Comparison of ENCODE assay signal across 8 cellular contexts in the genomic region with DNA sequence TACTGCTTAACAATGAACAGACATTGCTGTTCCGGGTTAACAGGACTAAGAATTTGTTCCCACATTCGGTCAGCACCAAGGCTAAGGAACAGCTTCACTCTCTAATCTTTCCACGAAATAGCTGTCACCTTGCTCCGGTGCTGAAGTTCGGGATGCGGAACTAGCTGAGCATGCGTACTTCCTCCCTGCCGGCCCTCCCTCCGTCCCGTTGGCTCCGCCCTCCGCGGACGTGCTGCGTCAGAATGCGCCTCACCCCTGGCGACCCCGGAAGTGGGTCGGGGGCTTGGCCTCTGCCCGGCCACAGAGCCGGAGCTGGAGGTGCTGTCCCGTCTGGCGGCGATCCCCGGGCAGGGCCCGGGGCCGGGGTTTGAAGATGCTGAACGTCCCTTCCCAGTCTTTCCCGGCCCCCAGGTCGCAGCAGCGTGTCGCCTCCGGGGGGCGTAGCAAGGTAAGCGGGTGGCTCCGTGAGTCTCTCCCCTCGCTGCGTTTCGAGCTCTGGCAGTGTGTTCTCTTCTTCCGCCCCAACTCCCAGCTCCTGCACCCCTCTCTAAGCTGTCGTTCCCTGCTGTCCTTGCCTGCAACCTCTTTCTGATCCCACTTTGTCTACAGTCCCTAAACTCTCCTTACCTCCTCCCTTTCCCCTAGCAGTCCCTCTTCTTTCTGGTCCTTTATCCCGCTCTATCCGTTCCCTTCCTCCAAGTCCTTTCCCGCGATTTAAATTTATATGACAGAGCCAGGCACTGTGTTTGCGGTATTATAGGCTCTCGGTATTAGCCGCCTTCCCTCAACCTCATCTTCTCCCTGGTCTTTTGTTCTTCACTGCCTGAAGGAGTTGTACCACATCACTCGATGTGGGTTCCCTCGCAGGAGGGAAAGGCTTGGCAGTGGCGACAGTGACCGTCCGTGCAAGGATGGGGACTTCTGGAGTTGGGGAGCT. TPM values are rescaled to one million over a fixed set of nuclear protein-coding genes. Genes with fewer than 3 reads are reported as not detected.
A peak's percentile ranks its signal among the peaks of the same experiment; 100 is the strongest.
DNase-seq lines count a peak whose midpoint lies in the region; ATAC-seq and TF ChIP-seq lines count a peak whose summit lies in the region.

A gene with protein sequence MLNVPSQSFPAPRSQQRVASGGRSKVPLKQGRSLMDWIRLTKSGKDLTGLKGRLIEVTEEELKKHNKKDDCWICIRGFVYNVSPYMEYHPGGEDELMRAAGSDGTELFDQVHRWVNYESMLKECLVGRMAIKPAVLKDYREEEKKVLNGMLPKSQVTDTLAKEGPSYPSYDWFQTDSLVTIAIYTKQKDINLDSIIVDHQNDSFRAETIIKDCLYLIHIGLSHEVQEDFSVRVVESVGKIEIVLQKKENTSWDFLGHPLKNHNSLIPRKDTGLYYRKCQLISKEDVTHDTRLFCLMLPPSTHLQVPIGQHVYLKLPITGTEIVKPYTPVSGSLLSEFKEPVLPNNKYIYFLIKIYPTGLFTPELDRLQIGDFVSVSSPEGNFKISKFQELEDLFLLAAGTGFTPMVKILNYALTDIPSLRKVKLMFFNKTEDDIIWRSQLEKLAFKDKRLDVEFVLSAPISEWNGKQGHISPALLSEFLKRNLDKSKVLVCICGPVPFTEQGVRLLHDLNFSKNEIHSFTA (plus strand): TSS at position 280 of the 937 bp plus-strand sequence. CDS start 94 bp downstream, at position 374.

- peak within 1 kb of the TSS; percentile 97 for H2AFZ ChIP-seq in GM23338

- peak within 1 kb of the TSS; percentile 73 for H3K27ac Mint-ChIP-seq in GM23338
- peak within 1 kb of the TSS; percentile 85 to 96 (median 91) for H3K27ac Mint-ChIP-seq in naive thymus-derived CD4-positive, alpha-beta T cell
- H3K27ac Mint-ChIP-seq in stimulated activated naive B cell treated with anti-CD40 and anti-IgM and Interleukin-4, amounts not matched to agents 10 μg/mL and 1 μg/mL and 100 μg/mL, for 72 hours, result peak within 1 kb of the TSS; percentile 88

- peaks cover 22% of the 10 kb centered on the region for H3K4me1 ChIP-seq in GM23338 (ENCODE audit: insufficient read depth)
- peaks cover 14 to 21% of the 10 kb centered on the region in 2 donors for H3K4me1 ChIP-seq in naive thymus-derived CD4-positive, alpha-beta T cell (ENCODE audit: control insufficient read depth in 2 of 2, insufficient read depth in 2 of 2, low read length in 2 of 2)

- peak within 1 kb of the TSS; percentile 98 for H3K4me3 Mint-ChIP-seq in GM23338
- H3K4me3 Mint-ChIP-seq in naive thymus-derived CD4-positive, alpha-beta T cell, result peak within 1 kb of the TSS; percentile 87 to 100 (median 98)
- peak within 1 kb of the TSS; percentile 88 to 96 for H3K4me3 Mint-ChIP-seq in stimulated activated naive B cell treated with anti-CD40 and anti-IgM and Interleukin-4, amounts not matched to agents 10 μg/mL and 1 μg/mL and 100 μg/mL, for 72 hours

- H3K27me3 Mint-ChIP-seq in GM23338 (ENCODE audit: insufficient read depth, low read depth, poor library complexity), result peaks cover 11% of the 10 kb centered on the region
- H3K27me3 Mint-ChIP-seq in naive thymus-derived CD4-positive, alpha-beta T cell, result peaks cover 8 to 18% (median 16%) of the 10 kb centered on the region in 5 donors
- peaks cover 11 to 13% of the 10 kb centered on the region in 2 donors for H3K27me3 Mint-ChIP-seq in stimulated activated naive B cell treated with anti-CD40 and anti-IgM and Interleukin-4, amounts not matched to agents 10 μg/mL and 1 μg/mL and 100 μg/mL, for 72 hours

- peak; percentile 94 for DNase-seq in EL
- peak; percentile 98 for DNase-seq in GM23338 (ENCODE audit: low spot score)
- DNase-seq in LHCN-M2 (ENCODE audit: low read depth), result peak; percentile 95
- peak; percentile 93 for DNase-seq in RPMI8226
- peak; percentile 84 to 86 for DNase-seq in activated T-helper 1 cell treated with anti-CD3 and anti-CD28 coated beads, Interleukin-2, amount 50 U/mL, for 16 hours (ENCODE audit: low read depth in 1 of 2, low spot score in 1 of 2)
- peak; percentile 94 for DNase-seq in fibroblast of gingiva (ENCODE audit: low read depth)
- DNase-seq in naive thymus-derived CD4-positive, alpha-beta T cell, result peak; percentile 88 to 95 (median 94)
- peak; percentile 93 for DNase-seq in stimulated activated naive B cell treated with anti-CD40 and anti-IgM and Interleukin-4, amounts not matched to agents 10 μg/mL and 1 μg/mL and 100 μg/mL, for 72 hours

- H3K4me1 Mint-ChIP-seq in GM23338, result peaks cover 25% of the 10 kb centered on the region
- H3K4me1 Mint-ChIP-seq in naive thymus-derived CD4-positive, alpha-beta T cell, result peaks cover 23 to 47% (median 37%) of the 10 kb centered on the region in 7 donors
- H3K4me1 Mint-ChIP-seq in stimulated activated naive B cell treated with anti-CD40 and anti-IgM and Interleukin-4, amounts not matched to agents 10 μg/mL and 1 μg/mL and 100 μg/mL, for 72 hours, result peaks cover 16 to 32% of the 10 kb centered on the region in 2 donors

- H3K4me2 ChIP-seq in GM23338, result peak within 1 kb of the TSS; percentile 98

- H3K9me2 ChIP-seq in GM23338 (ENCODE audit: insufficient read depth), result no peaks in the 10 kb centered on the region

- no peaks in the 10 kb centered on the region for H3F3A ChIP-seq in GM23338 (replicated peaks; ENCODE audit: low read depth)

- TF ChIP-seq CTCF in GM23338 (conservative IDR thresholded peaks at IDR 0.05; ENCODE audit: low read depth in 2 of 2), result peak; percentile 25 to 26; a peak in 3 of 4 replicates

- H3K36me3 ChIP-seq in GM23338 (ENCODE audit: insufficient read depth), result 0 out of 2 replicates have a peak, but pooled peaks cover 2% of the 10 kb centered on the region
- H3K36me3 ChIP-seq in naive thymus-derived CD4-positive, alpha-beta T cell (ENCODE audit: control insufficient read depth in 2 of 3, insufficient read depth in 3 of 3, low read length in 3 of 3), result peaks cover 0 to 4% (median 0%) of the 10 kb centered on the region in 3 experiments

- CTCF ChIA-PET in naive thymus-derived CD4-positive, alpha-beta T cell (lab: Charles Lee), result interaction anchor here (0.7 to 1.9 kb wide), 5 partner anchors 11 to 368 kb away, joined by 3 to 5 read pairs (median 3); a partner anchor contains a TSS

- no peak within 1 kb of the TSS for H3K27ac ChIP-seq in GM23338 (ENCODE audit: low read depth)
- peak within 1 kb of the TSS; percentile 82 for H3K27ac ChIP-seq in naive thymus-derived CD4-positive, alpha-beta T cell (ENCODE audit: low read depth, low read length)

- peaks cover 6% of the 10 kb centered on the region; the same call in 2 of the 3 replicates for H3K36me3 Mint-ChIP-seq in GM23338 (ENCODE audit: low read depth)
- peaks cover under 1 to 8% (median 5%) of the 10 kb centered on the region in 5 donors for H3K36me3 Mint-ChIP-seq in naive thymus-derived CD4-positive, alpha-beta T cell
- peaks cover under 1 to 6% of the 10 kb centered on the region in 2 donors for H3K36me3 Mint-ChIP-seq in stimulated activated naive B cell treated with anti-CD40 and anti-IgM and Interleukin-4, amounts not matched to agents 10 μg/mL and 1 μg/mL and 100 μg/mL, for 72 hours

- intact Hi-C loops in naive thymus-derived CD4-positive, alpha-beta T cell (cut with micrococcal nuclease), result loop anchor here (1.0 to 5.0 kb wide), 10 partner anchors 17 to 1819 kb away; a partner anchor contains a TSS

- peaks cover 34% of the 10 kb centered on the region for H3K79me2 ChIP-seq in GM23338 (replicated peaks; ENCODE audit: insufficient read depth)

- peak within 1 kb of the TSS; percentile 98 for H3K4me3 ChIP-seq in GM23338
- peak within 1 kb of the TSS; percentile 92 for H3K4me3 ChIP-seq in naive thymus-derived CD4-positive, alpha-beta T cell (ENCODE audit: low read length)

- peaks cover 17% of the 10 kb centered on the region for H3K27me3 ChIP-seq in GM23338 (ENCODE audit: insufficient read depth)
- H3K27me3 ChIP-seq in naive thymus-derived CD4-positive, alpha-beta T cell (ENCODE audit: control insufficient read depth in 2 of 2, insufficient read depth in 2 of 2, low read length in 2 of 2), result no peaks in the 10 kb centered on the region

- H3K9me3 Mint-ChIP-seq in GM23338, result no peaks in the 10 kb centered on the region
- peaks cover 0 to 2% (median 0%) of the 10 kb centered on the region in 11 donors for H3K9me3 Mint-ChIP-seq in naive thymus-derived CD4-positive, alpha-beta T cell
- H3K9me3 Mint-ChIP-seq in stimulated activated naive B cell treated with anti-CD40 and anti-IgM and Interleukin-4, amounts not matched to agents 10 μg/mL and 1 μg/mL and 100 μg/mL, for 72 hours, result no peaks in the 10 kb centered on the region

- peak; percentile 98 for ATAC-seq in GM23338
- peak; percentile 98 for ATAC-seq in naive thymus-derived CD4-positive, alpha-beta T cell
- ATAC-seq in stimulated activated naive B cell treated with anti-CD40 and anti-IgM and Interleukin-4, amounts not matched to agents 10 μg/mL and 1 μg/mL and 100 μg/mL, for 72 hours (replicated peaks), result peak; percentile 96 to 98

- POLR2A ChIA-PET in naive thymus-derived CD4-positive, alpha-beta T cell (lab: Charles Lee), result interaction anchor here (0.9 to 1.8 kb wide), 2 partner anchors 13 to 368 kb away, joined by 3 to 8 read pairs; a partner anchor contains a TSS

- peaks cover 19% of the 10 kb centered on the region for H4K20me1 ChIP-seq in GM23338 (replicated peaks; ENCODE audit: insufficient read depth)

- H3K9me3 ChIP-seq in naive thymus-derived CD4-positive, alpha-beta T cell (ENCODE audit: control insufficient read depth in 2 of 3, low read length in 3 of 3), result no peaks in the 10 kb centered on the region

RNA-seq across cellular contexts. Expression of the gene that starts here (rescaled TPM):
- total RNA-seq in GM23338 (2014; rRNA removed; shearing (Covaris generic)), result 17.2 and 19.2 TPM in 2 replicates
- 6.6 and 8.9 TPM in 2 replicates for polyA plus RNA-seq in GM23338 (2016; fragmentation: Nextera tagmentation; extraction: Ambion mirVana)
- total RNA-seq in LHCN-M2 (2014; rRNA removed), result 18.4 and 25.8 TPM in 2 replicates
- polyA plus RNA-seq in LHCN-M2 (2012), result 9.0 TPM
- total RNA-seq in naive thymus-derived CD4-positive, alpha-beta T cell, result 10 to 100 TPM; 17.8 to 38.6 (median 21.0) TPM
- 10 to 100 TPM; 14.9 to 20.0 TPM for polyA plus RNA-seq in naive thymus-derived CD4-positive, alpha-beta T cell
